Comparison of ENCODE assay signal across 8 cellular contexts in genomic region chr9:113406873-113407511, GRCh38. TPM values are rescaled to one million over a fixed set of nuclear protein-coding genes. Genes with fewer than 3 reads are reported as not detected.
DNase-seq lines count a peak whose midpoint lies in the region; ATAC-seq and TF ChIP-seq lines count a peak whose summit lies in the region.
"Not testable (repeated sequence)": the region's sequence is repeated elsewhere in the genome, so short reads cannot be mapped to it uniquely, and the experiment has no call there.

No MANE protein-coding gene starts in this region.

- peaks cover 19% of the 10 kb centered on the region for H3K4me1 Mint-ChIP-seq in osteocyte (ENCODE audit: unreplicated experiment)

- H3K27ac Mint-ChIP-seq in osteocyte (ENCODE audit: unreplicated experiment) = peak overlapping the region; percentile 57

- DNase-seq in GM04504 (ENCODE audit: low read depth) = peak; percentile 55
- peak; percentile 71 for DNase-seq in NCI-H2196 treated with DMSO at 0.1 percent for 48 hours (lab: John Stamatoyannopoulos, UW; ENCODE audit: unreplicated experiment)
- DNase-seq in T1000 (lab: John Stamatoyannopoulos, UW) = peak; percentile 17
- peak; percentile 37 for DNase-seq in amniotic stem cell (lab: John Stamatoyannopoulos, UW)
- peak; percentile 75 for DNase-seq in Right ventricle myocardium superior
- DNase-seq in osteocyte (ENCODE audit: extremely low spot score, unreplicated experiment) = not testable (repeated sequence)
- peak in 1 of 2 donors; percentile 69 for DNase-seq in upper lobe of left lung

- H3K9me3 Mint-ChIP-seq in osteocyte (ENCODE audit: unreplicated experiment) = not testable (repeated sequence)

- TF ChIP-seq POLR2A in upper lobe of left lung (IDR thresholded peaks at IDR 0.05) = not testable (repeated sequence)

- not testable (repeated sequence) for TF ChIP-seq EP300 in upper lobe of left lung (IDR thresholded peaks at IDR 0.05)

- not testable (repeated sequence) for H3K27me3 Mint-ChIP-seq in osteocyte (ENCODE audit: unreplicated experiment)

- 31 to 32% methylated on average over 7 of the region's 7 CpGs for WGBS in upper lobe of left lung, 2 donors

- ATAC-seq in HG03097 (IDR thresholded peaks at IDR 0.05; ENCODE audit: low FRiP score, unreplicated experiment) = peak; percentile 30
- ATAC-seq in Right ventricle myocardium superior (ENCODE audit: poor library complexity); upper lobe of left lung (ENCODE audit: low FRiP score in 2 of 2): not testable (repeated sequence)

- H3K4me1 ChIP-seq in upper lobe of left lung = peaks cover 9 to 33% (median 19%) of the 10 kb centered on the region in 4 donors

- not testable (repeated sequence) for H3K9me3 ChIP-seq in upper lobe of left lung

- H3K27ac ChIP-seq in upper lobe of left lung = peak overlapping the region in 2 of 4 donors; percentile 2 to 42

- peak; percentile 76 for TF ChIP-seq CTCF in osteocyte (IDR thresholded peaks at IDR 0.05)
- peak; percentile 60 to 74 (median 66) for TF ChIP-seq CTCF in upper lobe of left lung (IDR thresholded peaks at IDR 0.05)

- H3K4me3 Mint-ChIP-seq in osteocyte (ENCODE audit: unreplicated experiment) = peak overlapping the region; percentile 0

- H3K27me3 ChIP-seq in upper lobe of left lung = not testable (repeated sequence)

- intact Hi-C loops in Right ventricle myocardium superior (cut with DNase I) = loop anchor here (5.0 kb wide), 1 partner anchor 100 kb away; no protein-coding TSS in a partner anchor

- H3K4me3 ChIP-seq in upper lobe of left lung = not testable (repeated sequence)

- peaks cover 0 to 15% (median 10%) of the 10 kb centered on the region in 4 donors for H3K36me3 ChIP-seq in upper lobe of left lung

- H3K36me3 Mint-ChIP-seq in osteocyte (ENCODE audit: unreplicated experiment) = peaks cover 11% of the 10 kb centered on the region

RNA-seq across cellular contexts. Expression of gene POLE3, which starts 3.5 kb away (rescaled TPM):
- total RNA-seq in Right ventricle myocardium superior (20.6 TPM), osteocyte (32.0 and 35.5 TPM in 2 replicates), upper lobe of left lung (10 to 100 TPM in 4 of 6 donors, 1 to 10 TPM in 2; 6.4 to 37.1 (median 28.4) TPM)

RNA-seq across cellular contexts. Expression of gene C9orf43, which starts 3.6 kb away (rescaled TPM):
- 0.27 TPM for total RNA-seq in Right ventricle myocardium superior
- total RNA-seq in osteocyte = 0.43 and 0.55 TPM in 2 replicates
- 1 to 10 TPM in 2 of 6 donors, under 1 TPM in 4; 0.23 to 3.1 (median 0.43) TPM for total RNA-seq in upper lobe of left lung

RNA-seq across cellular contexts. Expression of gene ALAD, which starts 5.9 kb away (rescaled TPM):
- total RNA-seq in Right ventricle myocardium superior (129 TPM), osteocyte (26.2 and 27.4 TPM in 2 replicates), upper lobe of left lung (10 to 100 TPM; 30.6 to 48.2 (median 38.2) TPM)

RNA-seq across cellular contexts. Expression of gene HDHD3, which starts 30.2 kb away (rescaled TPM):
- total RNA-seq in Right ventricle myocardium superior (9.8 TPM), osteocyte (12.2 and 12.7 TPM in 2 replicates), upper lobe of left lung (10 to 100 TPM; 12.0 to 25.8 (median 19.6) TPM)

RNA-seq across cellular contexts. Expression of gene RGS3, which starts 56.5 kb away (rescaled TPM):
- total RNA-seq in Right ventricle myocardium superior = 138 TPM
- total RNA-seq in osteocyte = 53.8 and 67.8 TPM in 2 replicates
- 10 to 100 TPM; 60.3 to 93.2 (median 72.6) TPM for total RNA-seq in upper lobe of left lung
